In genomic region chr2:126503476-126503875, GRCh38 we compare ENCODE assay signal across 11 cellular contexts.
"Had no signal": no experiment of that assay in that cellular context is flagged by ENCODE, and none has a peak within 500 bp of the region (broad histone marks: within the 10 kb centered on the region; RNA-seq: fewer than 3 reads in every experiment).

No MANE protein-coding gene starts in this region.

- H3K4me2 ChIP-seq: GM23338 had no signal

- H3K9ac ChIP-seq: GM23248 had no signal

- H3K4me1 ChIP-seq: HAP-1 had no signal

- FAIRE-seq: H1, H54 had no signal

- H3K9me3 ChIP-seq: HAP-1 had no signal

- H3K27ac ChIP-seq: GM23248 had no signal

- H2AFZ ChIP-seq: GM23248, GM23338 had no signal

- H3K4me3 Mint-ChIP-seq: GM23338, H9, HFFc6 had no signal

- DNase-seq: GM23248, GOT3, H7, H9, HCEC 1CT, HFFc6 had no signal

- H3K27ac Mint-ChIP-seq: GM23338, H9, HFFc6 had no signal

- H3K36me3 ChIP-seq: HAP-1 had no signal

- H3K9me3 Mint-ChIP-seq: GM23338, H9 had no signal

- ATAC-seq: GM23338, HCT116 had no signal

- H3K4me3 ChIP-seq: GM23248, GM23338, HAP-1 had no signal
